Comparison of ENCODE assay signal across 20 cellular contexts in genomic region chr6:84748331-84748730, GRCh38. TPM values are rescaled to one million over a fixed set of nuclear protein-coding genes. Genes with fewer than 3 reads are reported as not detected.
A peak's percentile ranks its signal among the peaks of the same experiment; 100 is the strongest.
DNase-seq lines count a peak whose midpoint lies in the region; ATAC-seq and TF ChIP-seq lines count a peak whose summit lies in the region.
"Had no signal": no experiment of that assay in that cellular context is flagged by ENCODE, and none has a peak within 500 bp of the region (broad histone marks: within the 10 kb centered on the region; RNA-seq: fewer than 3 reads in every experiment).

No MANE protein-coding gene starts in this region.

- CTCF ChIA-PET in SK-N-SH (lab: Yijun Ruan, JAX) = no interaction called here

- no peak overlapping the region for H3K4ac ChIP-seq in mesenchymal stem cell (ENCODE audit: low read depth in 1 of 2, low read length in 2 of 2)

- peaks cover 15% of the 10 kb centered on the region for H3K79me1 ChIP-seq in mesenchymal stem cell (replicated peaks; ENCODE audit: low read length, poor library complexity, severe bottlenecking)

- DNase-seq in SK-N-SH (no peak), coronary artery (ENCODE audit: low spot score) (no peak), mesenchymal stem cell (no peak), vagina (ENCODE audit: extremely low spot score in 2 of 2) (no peak)
- DNase-seq: BE2C; C1 segment of cervical spinal cord; Caco-2; Calu3; CD4-positive, CD25-positive, alpha-beta regulatory T cell; CD8-positive, alpha-beta T cell; DMS79 treated with DMSO at 0.1 percent for 48 hours; GF-D8 had no signal

- peaks cover 6% of the 10 kb centered on the region for H3F3A ChIP-seq in SK-N-SH (replicated peaks; ENCODE audit: insufficient read depth)

- no peak overlapping the region for H4K8ac ChIP-seq in mesenchymal stem cell (ENCODE audit: low read length)

- POLR2A ChIA-PET in SK-N-SH (lab: Yijun Ruan, JAX) = no interaction called here

- TF ChIP-seq CTCF in SK-N-SH (IDR thresholded peaks at IDR 0.05) (no peak), coronary artery (IDR thresholded peaks at IDR 0.05) (no peak), vagina (IDR thresholded peaks at IDR 0.05) (no peak)

- ATAC-seq in SK-N-SH treated with all-trans-retinoic acid at 6 μM for 48 hours = peak; percentile 27; the same call in 2 of the 3 replicates
- ATAC-seq in GM19397 (IDR thresholded peaks at IDR 0.05; ENCODE audit: unreplicated experiment) = no peak
- ATAC-seq in HG03378 (IDR thresholded peaks at IDR 0.05; ENCODE audit: unreplicated experiment) = no peak
- ATAC-seq: A549; CD8-positive, alpha-beta T cell had no signal

- H3K4me1 ChIP-seq in SK-N-SH (ENCODE audit: control insufficient read depth in 1 of 2, insufficient read depth in 2 of 2, low read depth in 1 of 2, low read length in 1 of 2) (0 out of 4 replicates have a peak, but pooled peaks cover 0 to 5% of the 10 kb centered on the region in 2 experiments), mesenchymal stem cell (ENCODE audit: control insufficient read depth, insufficient read depth, low read depth, low read length) (no peaks in the 10 kb centered on the region), vagina (no peaks in the 10 kb centered on the region)
- H3K4me1 ChIP-seq: BE2C, BLaER1, Caco-2 had no signal

- no peak for TF ChIP-seq RAD21 in SK-N-SH (IDR thresholded peaks at IDR 0.05; ENCODE audit: low read length)

- no peak overlapping the region for H4K91ac ChIP-seq in mesenchymal stem cell (ENCODE audit: low read length)

- no peak overlapping the region for H3K23ac ChIP-seq in mesenchymal stem cell (ENCODE audit: low read length in 2 of 2)

- no peak overlapping the region for H2BK5ac ChIP-seq in mesenchymal stem cell (ENCODE audit: low read depth, low read length, poor library complexity, severe bottlenecking)

- no peaks in the 10 kb centered on the region for H3K9me2 ChIP-seq in SK-N-SH

- no peak overlapping the region for H3K14ac ChIP-seq in mesenchymal stem cell (ENCODE audit: low read length in 2 of 2)

- H3K18ac ChIP-seq in mesenchymal stem cell (ENCODE audit: low read depth in 1 of 2, low read length in 2 of 2) = no peak overlapping the region

- H2AFZ ChIP-seq in SK-N-SH (ENCODE audit: low read depth) = no peak overlapping the region
- H2AFZ ChIP-seq in mesenchymal stem cell (ENCODE audit: low read depth, low read length) = no peak overlapping the region

- H3K27ac ChIP-seq in SK-N-SH (ENCODE audit: low read depth in 2 of 2, low read length in 1 of 2) (0 out of 4 replicates have a peak overlapping the region, but pooled peaks of 1 of the 2 experiments have one; percentile 15), coronary artery (peak overlapping the region in 1 of 2 donors; percentile 16), mesenchymal stem cell (ENCODE audit: low read length, poor library complexity, severe bottlenecking) (no peak overlapping the region), vagina (no peak overlapping the region)
- H3K27ac ChIP-seq: 22Rv1, A549, BLaER1 had no signal

- 51% methylated on average over 2 of the region's 2 CpGs for WGBS in SK-N-SH (ENCODE audit: low lambda C conversion rate)
- 86% methylated on average over 2 of the region's 2 CpGs for WGBS in mesenchymal stem cell

- no peak overlapping the region for H2BK12ac ChIP-seq in mesenchymal stem cell (ENCODE audit: low read length in 2 of 2)

- peaks cover 39% of the 10 kb centered on the region for H3K79me2 ChIP-seq in SK-N-SH (ENCODE audit: insufficient read depth)

- intact Hi-C loops in vagina (cut with DNase I) = no loop called here

- H3K9ac ChIP-seq in SK-N-SH (no peak overlapping the region), mesenchymal stem cell (ENCODE audit: low read length) (no peak overlapping the region)
- H3K9ac ChIP-seq: BLaER1 had no signal

- no peak overlapping the region for H3K4me2 ChIP-seq in SK-N-SH
- H3K4me2 ChIP-seq in mesenchymal stem cell (ENCODE audit: low read length, poor library complexity, severe bottlenecking) = no peak overlapping the region
- H3K4me2 ChIP-seq: A549, BLaER1 had no signal

- H3K27me3 ChIP-seq in SK-N-SH (ENCODE audit: insufficient read depth) (no peaks in the 10 kb centered on the region), mesenchymal stem cell (ENCODE audit: control insufficient read depth in 1 of 2, insufficient read depth in 1 of 2, low read length in 2 of 2) (no peaks in the 10 kb centered on the region), vagina (no peaks in the 10 kb centered on the region)
- H3K27me3 ChIP-seq: BLaER1 had no signal

- H4K20me1 ChIP-seq in SK-N-SH (ENCODE audit: insufficient read depth) = no peaks in the 10 kb centered on the region
- H4K20me1 ChIP-seq: BLaER1 had no signal

- peaks cover 6 to 65% of the 10 kb centered on the region in 2 experiments for H3K36me3 ChIP-seq in SK-N-SH (replicated peaks in 1 of 2; ENCODE audit: control insufficient read depth in 1 of 2, insufficient read depth in 2 of 2, low read length in 1 of 2)
- peaks cover 3 to 76% of the 10 kb centered on the region in 2 experiments for H3K36me3 ChIP-seq in mesenchymal stem cell (ENCODE audit: control insufficient read depth in 1 of 2, insufficient read depth in 2 of 2, low read depth in 1 of 2, low read length in 2 of 2)
- no peaks in the 10 kb centered on the region for H3K36me3 ChIP-seq in vagina
- H3K36me3 ChIP-seq: BE2C, BLaER1 had no signal

- TF ChIP-seq EP300 in SK-N-SH (IDR thresholded peaks at IDR 0.05; ENCODE audit: borderline replicate concordance in 1 of 2, low read depth in 1 of 2, low read length in 1 of 2) = no peak

- H2BK15ac ChIP-seq in mesenchymal stem cell (ENCODE audit: low read depth, poor library complexity, severe bottlenecking) = no peak overlapping the region

- TF ChIP-seq POLR2A in vagina (IDR thresholded peaks at IDR 0.05) = no peak

- H3K9me3 ChIP-seq in SK-N-SH (no peaks in the 10 kb centered on the region), mesenchymal stem cell (ENCODE audit: control insufficient read depth, low read length) (no peaks in the 10 kb centered on the region), vagina (no peaks in the 10 kb centered on the region)
- H3K9me3 ChIP-seq: A549, BE2C, BLaER1, Caco-2 had no signal

- H3K4me3 ChIP-seq in SK-N-SH (ENCODE audit: low read depth in 2 of 2, low read length in 1 of 2) = no peak overlapping the region
- peak overlapping the region; percentile 26 for H3K4me3 ChIP-seq in coronary artery
- H3K4me3 ChIP-seq in mesenchymal stem cell (ENCODE audit: insufficient read depth in 1 of 2, low read depth in 1 of 2, low read length in 2 of 2) = no peak overlapping the region
- no peak overlapping the region for H3K4me3 ChIP-seq in vagina
- H3K4me3 ChIP-seq: A549, BLaER1 had no signal

- H2AK5ac ChIP-seq in mesenchymal stem cell (ENCODE audit: low read length, severe bottlenecking) = no peak overlapping the region

- peak overlapping the region; percentile 19 for H2BK120ac ChIP-seq in mesenchymal stem cell (ENCODE audit: low read depth, low read length)

TF ChIP-seq in SK-N-SH treated with all-trans-retinoic acid at 6 μM for 48 hours, 23 proteins besides CTCF, POLR2A, EP300 and RAD21 (continues in another document):
- TF ChIP-seq, protein P1, sequence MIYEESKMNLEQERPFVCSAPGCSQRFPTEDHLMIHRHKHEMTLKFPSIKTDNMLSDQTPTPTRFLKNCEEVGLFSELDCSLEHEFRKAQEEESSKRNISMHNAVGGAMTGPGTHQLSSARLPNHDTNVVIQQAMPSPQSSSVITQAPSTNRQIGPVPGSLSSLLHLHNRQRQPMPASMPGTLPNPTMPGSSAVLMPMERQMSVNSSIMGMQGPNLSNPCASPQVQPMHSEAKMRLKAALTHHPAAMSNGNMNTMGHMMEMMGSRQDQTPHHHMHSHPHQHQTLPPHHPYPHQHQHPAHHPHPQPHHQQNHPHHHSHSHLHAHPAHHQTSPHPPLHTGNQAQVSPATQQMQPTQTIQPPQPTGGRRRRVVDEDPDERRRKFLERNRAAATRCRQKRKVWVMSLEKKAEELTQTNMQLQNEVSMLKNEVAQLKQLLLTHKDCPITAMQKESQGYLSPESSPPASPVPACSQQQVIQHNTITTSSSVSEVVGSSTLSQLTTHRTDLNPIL (CRISPR knock-in tag; IDR thresholded peaks at IDR 0.05; ENCODE audit: low read depth) = no peak
- TF ChIP-seq GLIS3 (CRISPR knock-in tag; IDR thresholded peaks at IDR 0.05) (no peak), ZC3H10 (CRISPR knock-in tag; IDR thresholded peaks at IDR 0.05) (no peak)

TF ChIP-seq in SK-N-SH, 30 proteins besides CTCF, POLR2A, EP300 and RAD21:
- TF ChIP-seq MEF2A (IDR thresholded peaks at IDR 0.05; ENCODE audit: borderline replicate concordance, low read depth) (no peak), ELF1 (IDR thresholded peaks at IDR 0.05) (no peak)

RNA-seq across cellular contexts. Expression of gene TBX18, which starts 16.1 kb away (rescaled TPM):
- polyA plus RNA-seq in SK-N-SH (2012; rRNA removed) = 19.3 and 29.8 TPM in 2 replicates
- polyA plus RNA-seq in SK-N-SH (2012; cell fraction: cytosol; rRNA removed) = 13.8 and 23.5 TPM in 2 replicates
- polyA plus RNA-seq in SK-N-SH (2012; cell fraction: nucleus; rRNA removed) = 19.5 and 52.3 TPM in 2 replicates
- 5.7 TPM for polyA plus RNA-seq in mesenchymal stem cell (2013, experiment 1 of 2)
- 5.4 TPM for polyA plus RNA-seq in mesenchymal stem cell (2013, experiment 2 of 2)
- 9.8 TPM for total RNA-seq in vagina
- total RNA-seq: A172; Caco-2; CD4-positive, CD25-positive, alpha-beta regulatory T cell; CD8-positive, alpha-beta T cell had no signal
- polyA plus RNA-seq: CD14-positive monocyte; CD4-positive, CD25-positive, alpha-beta regulatory T cell had no signal
